ENCODE assay signal across 22 cellular contexts in the genomic region with DNA sequence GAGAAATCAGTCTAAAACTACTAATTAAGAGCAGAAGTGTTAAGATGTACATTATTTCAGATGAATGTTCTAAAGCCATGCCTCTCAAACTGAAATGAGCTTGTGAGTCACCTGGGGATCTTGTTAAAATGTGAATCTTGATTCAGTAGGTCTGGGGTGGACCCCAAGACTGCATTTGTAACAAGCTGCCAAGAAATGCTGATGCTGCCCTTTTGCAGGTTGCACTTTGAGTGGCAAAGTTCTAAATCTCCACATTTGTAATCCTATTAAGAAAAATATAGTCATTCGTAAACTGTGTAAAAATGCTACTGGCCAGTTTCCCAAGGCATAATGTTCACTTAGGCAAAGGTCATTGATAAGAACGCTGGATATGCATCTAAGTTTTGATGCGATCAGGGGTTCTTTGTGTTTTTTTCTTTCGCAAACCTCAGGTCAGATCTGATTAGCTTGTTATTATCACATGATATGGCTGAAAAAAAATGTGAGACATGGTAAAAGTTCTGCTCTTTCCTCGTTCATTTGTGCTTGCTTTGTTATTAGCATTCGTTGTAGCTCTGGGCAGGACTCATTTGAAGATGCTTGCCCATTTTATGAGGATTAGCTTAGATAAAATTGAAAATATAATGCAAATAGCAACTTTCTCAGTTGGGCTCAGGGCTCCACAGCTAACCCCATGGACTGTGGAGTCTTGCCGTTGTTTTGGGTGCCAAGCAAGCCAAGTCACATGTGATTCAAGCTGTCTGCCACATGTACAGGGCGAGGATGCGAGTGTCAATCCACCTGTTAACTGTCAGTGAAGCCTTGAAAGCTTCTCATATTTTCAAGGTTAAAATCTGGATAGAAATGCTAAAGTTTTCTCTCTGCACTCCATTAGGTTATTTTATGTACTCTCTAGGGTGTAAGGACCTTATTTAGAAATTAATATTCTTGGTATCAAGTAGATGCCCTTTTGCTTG. TPM values are rescaled to one million over a fixed set of nuclear protein-coding genes. Genes with fewer than 3 reads are reported as not detected.
"Had no signal": no experiment of that assay in that cellular context is flagged by ENCODE, and none has a peak within 500 bp of the region (broad histone marks: within the 10 kb centered on the region; RNA-seq: fewer than 3 reads in every experiment).

No MANE protein-coding gene starts in this region.

- H3K27me3 ChIP-seq: breast epithelium had no signal

- H3K27ac ChIP-seq: breast epithelium, PC-9 had no signal

- H3K36me3 ChIP-seq: breast epithelium had no signal

- H3K9me3 ChIP-seq: breast epithelium had no signal

- FAIRE-seq: TTC549 had no signal

- H3K27me3 Mint-ChIP-seq: activated B cell treated with CpG ODN at 0.5 μM for 24 hours; activated CD4-positive, alpha-beta memory T cell treated with anti-CD3 and anti-CD28 coated beads, Interleukin-2, amount 10 ng/mL, durations not matched to agents 7 days and 5 days; activated naive CD8-positive, alpha-beta T cell treated with anti-CD3 and anti-CD28 coated beads, Interleukin-2, amount 10 ng/mL, durations not matched to agents 7 days and 5 days; activated T-helper 17 cell treated with anti-CD3 and anti-CD28 coated beads, Interleukin-2, amount 50 U/mL, for 72 hours had no signal

- H3K4me3 ChIP-seq: breast epithelium, PC-9 had no signal

- H3K27ac Mint-ChIP-seq: activated B cell treated with CpG ODN at 0.5 μM for 24 hours; activated CD4-positive, alpha-beta memory T cell treated with anti-CD3 and anti-CD28 coated beads, Interleukin-2, amount 10 ng/mL, durations not matched to agents 7 days and 5 days; activated naive CD4-positive, alpha-beta T cell treated with anti-CD3 and anti-CD28 coated beads for 36 hours; activated naive CD8-positive, alpha-beta T cell treated with anti-CD3 and anti-CD28 coated beads, Interleukin-2, amount 10 ng/mL, durations not matched to agents 7 days and 5 days; activated T-helper 17 cell treated with anti-CD3 and anti-CD28 coated beads, Interleukin-2, amount 50 U/mL, for 72 hours had no signal

- H3K4me3 Mint-ChIP-seq: activated B cell treated with CpG ODN at 0.5 μM for 24 hours; activated CD4-positive, alpha-beta memory T cell treated with anti-CD3 and anti-CD28 coated beads, Interleukin-2, amount 10 ng/mL, durations not matched to agents 7 days and 5 days; activated naive CD4-positive, alpha-beta T cell treated with anti-CD3 and anti-CD28 coated beads for 36 hours; activated naive CD8-positive, alpha-beta T cell treated with anti-CD3 and anti-CD28 coated beads, Interleukin-2, amount 10 ng/mL, durations not matched to agents 7 days and 5 days; activated T-helper 17 cell treated with anti-CD3 and anti-CD28 coated beads, Interleukin-2, amount 50 U/mL, for 72 hours had no signal

- H3K4me1 ChIP-seq: breast epithelium had no signal

- H2AFZ ChIP-seq: PC-9 had no signal

- DNase-seq: activated B cell treated with CpG ODN at 0.5 μM for 24 hours; activated CD4-positive, alpha-beta memory T cell treated with anti-CD3 and anti-CD28 coated beads, Interleukin-2, amount 10 ng/mL, durations not matched to agents 7 days and 5 days; activated CD4-positive, alpha-beta T cell treated with anti-CD3 and anti-CD28 coated beads for 1 hour; activated CD4-positive, alpha-beta T cell treated with anti-CD3 and anti-CD28 coated beads, Interleukin-2, amount 50 U/mL, for 1 hour; activated gamma-delta T cell; activated naive CD4-positive, alpha-beta T cell treated with anti-CD3 and anti-CD28 coated beads for 36 hours; activated naive CD8-positive, alpha-beta T cell treated with anti-CD3 and anti-CD28 coated beads, Interleukin-2, amount 10 ng/mL, durations not matched to agents 7 days and 5 days; activated T-cell treated with anti-CD3 and anti-CD28 coated beads for 4 hours; activated T-cell treated with anti-CD3 and anti-CD28 coated beads, Interleukin-2, amount 50 U/mL, for 48 hours; aorta; MM.1S; NCI-H187; NCI-H446; NCI-H524 treated with DMSO at 0.1 percent for 48 hours; NCI-H748 treated with DMSO at 0.1 percent for 48 hours; PC-9; SIG-M5; T-helper 2 cell; T1000 had no signal

- H3K4me2 ChIP-seq: PC-9 had no signal

- ATAC-seq: activated T-helper 17 cell treated with anti-CD3 and anti-CD28 coated beads, Interleukin-2, amount 50 U/mL, for 72 hours had no signal

RNA-seq across cellular contexts. Expression of gene PTTG2, which starts 57.2 kb away (rescaled TPM):
- total RNA-seq: activated naive CD4-positive, alpha-beta T cell treated with anti-CD3 and anti-CD28 coated beads for 36 hours had no signal
